In genomic region chr17:59220328-59221158, GRCh38 we compare ENCODE assay signal across 8 cellular contexts. TPM values are rescaled to one million over a fixed set of nuclear protein-coding genes. Genes with fewer than 3 reads are reported as not detected.
DNase-seq lines count a peak whose midpoint lies in the region; ATAC-seq and TF ChIP-seq lines count a peak whose summit lies in the region.

Gene GDPD1, plus strand, starts transcription at chr17:59220511. Its CDS starts 99 bp downstream, at chr17:59220610.

- peak; percentile 94 for ATAC-seq in GM21529 (IDR thresholded peaks at IDR 0.05; ENCODE audit: unreplicated experiment)
- ATAC-seq in IMR-90 (ENCODE audit: low read depth), result peak; percentile 98

- peak within 1 kb of the TSS; percentile 88 for H3K23ac ChIP-seq in IMR-90 (ENCODE audit: low read depth, low read length)

- WGBS in IMR-90 (ENCODE audit: extremely low coverage in 2 of 2, insufficient read length in 1 of 2), 2 experiments, result 1% methylated on average over 24 of the region's 60 CpGs; no CpG with 5 or more reads in 1 of the 2 experiments

- dilution Hi-C loops in IMR-90 (cut with HindIII; ENCODE audit: low sequenced_read_pairs, unreplicated experiment), result no loop called here

- H3K14ac ChIP-seq in IMR-90 (replicated peaks; ENCODE audit: low read depth, low read length), result peak within 1 kb of the TSS; percentile 86

- H3K4me1 ChIP-seq in IMR-90 (ENCODE audit: control insufficient read depth, insufficient read depth, low read length), result no peaks in the 10 kb centered on the region
- H3K4me1 ChIP-seq in OCI-LY3 (ENCODE audit: low read length), result peaks cover 3% of the 10 kb centered on the region; the same call in 1 of the 2 replicates

- H3K36me3 ChIP-seq in IMR-90 (ENCODE audit: control insufficient read depth, insufficient read depth, low read length) (no peaks in the 10 kb centered on the region), OCI-LY3 (replicated peaks; ENCODE audit: low read depth, low read length) (peaks cover 2% of the 10 kb centered on the region)

- peak within 1 kb of the TSS; percentile 90 for H3K4me2 ChIP-seq in IMR-90 (ENCODE audit: low read depth, low read length)
- H3K4me2 ChIP-seq in OCI-LY3 (ENCODE audit: low read length), result peak within 1 kb of the TSS; percentile 86

- CTCF ChIA-PET in IMR-90 (lab: Yijun Ruan, JAX), result interaction anchor here (0.6 to 0.8 kb wide), 3 partner anchors 10 to 52 kb away, joined by 3 to 5 read pairs (median 3); no protein-coding TSS in a partner anchor

- H3K27me3 ChIP-seq in IMR-90 (ENCODE audit: control insufficient read depth, insufficient read depth, low read length) (no peaks in the 10 kb centered on the region), OCI-LY3 (ENCODE audit: low read depth, low read length) (no peaks in the 10 kb centered on the region)

- H2BK120ac ChIP-seq in IMR-90 (ENCODE audit: low read depth, low read length), result 0 out of 2 replicates have a peak within 1 kb of the TSS, but pooled peaks have one; percentile 26

- peak within 1 kb of the TSS; percentile 69 for H2AK9ac ChIP-seq in IMR-90 (replicated peaks; ENCODE audit: low read depth, low read length, poor library complexity)

- H3K4me3 ChIP-seq in IMR-90 (ENCODE audit: insufficient read depth, low read depth, low read length) (peak within 1 kb of the TSS; percentile 69), OCI-LY3 (ENCODE audit: low read length) (peak within 1 kb of the TSS; percentile 92)

- H2BK5ac ChIP-seq in IMR-90 (ENCODE audit: low read depth, low read length, poor library complexity, severe bottlenecking), result no peak within 1 kb of the TSS

- no TSS peak for BruUV-seq in IMR-90 (replicated peaks; lab: Mats Ljungman, UMichigan)

- POLR2A ChIA-PET in IMR-90 (lab: Charles Lee; ENCODE audit: unreplicated experiment), result no interaction called here

- H3K79me1 ChIP-seq in IMR-90 (ENCODE audit: low read depth in 1 of 2, low read length in 2 of 2), result 0 out of 4 replicates have a peak, but pooled peaks cover 0 to 6% of the 10 kb centered on the region in 2 experiments

- no peaks in the 10 kb centered on the region for H4K20me1 ChIP-seq in IMR-90 (ENCODE audit: insufficient read depth, low read length)
- H4K20me1 ChIP-seq in OCI-LY3 (ENCODE audit: insufficient read depth, low read length), result no peaks in the 10 kb centered on the region

- no peak for TF ChIP-seq POLR2A in IMR-90 (IDR thresholded peaks at IDR 0.05; ENCODE audit: low read depth, low read length)
- peak; percentile 76 for TF ChIP-seq POLR2A in erythroblast (IDR thresholded peaks at IDR 0.05; ENCODE audit: low read length)

- H3K18ac ChIP-seq in IMR-90 (ENCODE audit: low read depth, low read length), result no peak within 1 kb of the TSS

- H2AFZ ChIP-seq in IMR-90 (replicated peaks; ENCODE audit: low read length, poor library complexity) (peak within 1 kb of the TSS; percentile 95), OCI-LY3 (ENCODE audit: low read depth, low read length) (peak within 1 kb of the TSS; percentile 95)

- peak within 1 kb of the TSS; percentile 31; the same call in 1 of the 2 replicates for H4K5ac ChIP-seq in IMR-90 (ENCODE audit: low read depth, low read length)

- H3K79me2 ChIP-seq in OCI-LY3 (ENCODE audit: low read length), result no peaks in the 10 kb centered on the region

- H3K9ac ChIP-seq in IMR-90 (ENCODE audit: low read depth, low read length) (peak within 1 kb of the TSS; percentile 60), OCI-LY3 (ENCODE audit: low read length) (peak within 1 kb of the TSS; percentile 88)

- peak; percentile 55 for TF ChIP-seq RAD21 in IMR-90 (IDR thresholded peaks at IDR 0.05; ENCODE audit: low read length)

- peak within 1 kb of the TSS; percentile 24; the same call in 1 of the 2 replicates for H4K91ac ChIP-seq in IMR-90 (ENCODE audit: insufficient read depth, low read depth, low read length)

- H2AK5ac ChIP-seq in IMR-90 (ENCODE audit: low read depth, low read length), result no peak within 1 kb of the TSS

- peak; percentile 96 for DNase-seq in DMS53 (lab: John Stamatoyannopoulos, UW)
- DNase-seq in IMR-90, result peak; percentile 87
- DNase-seq in activated T-cell treated with anti-CD3 and anti-CD28 coated beads for 4 hours, result peak; percentile 91
- peak; percentile 96 to 98 for DNase-seq in erythroblast (lab: John Stamatoyannopoulos, UW)
- peak; percentile 96 for DNase-seq in mucosa of gallbladder (ENCODE audit: low spot score)
- peak; percentile 95 for DNase-seq in stimulated activated CD8-positive, alpha-beta memory T cell treated with anti-CD3 and anti-CD28 coated beads, Interleukin-4, amount 100 ng/mL, for 24 hours (ENCODE audit: low read depth)

- H4K8ac ChIP-seq in IMR-90 (ENCODE audit: low read depth in 2 of 2, low read length in 2 of 2), result peak within 1 kb of the TSS; percentile 95 to 96

- peak within 1 kb of the TSS; percentile 39; the same call in 1 of the 3 replicates for H2BK15ac ChIP-seq in IMR-90 (ENCODE audit: low read depth, low read length)

- TF ChIP-seq CTCF in IMR-90 (conservative IDR thresholded peaks at IDR 0.05; ENCODE audit: low read depth, low read length) (peak; percentile 63), OCI-LY3 (IDR thresholded peaks at IDR 0.05; ENCODE audit: low read depth, low read length) (peak; percentile 70)

- in situ Hi-C loops in IMR-90 (cut with MboI; ENCODE audit: low sequenced_read_pairs), result no loop called here

- H3K9me1 ChIP-seq in IMR-90 (ENCODE audit: insufficient read depth, low read length), result no peaks in the 10 kb centered on the region

- peak within 1 kb of the TSS; percentile 47; the same call in 1 of the 2 replicates for H3K56ac ChIP-seq in IMR-90 (ENCODE audit: extremely low read depth, insufficient read depth, low read length)

- H3K27ac ChIP-seq in IMR-90 (ENCODE audit: insufficient read depth, low read length) (peak within 1 kb of the TSS; percentile 0; the same call in 1 of the 2 replicates), OCI-LY3 (ENCODE audit: low read length) (peak within 1 kb of the TSS; percentile 26; the same call in 1 of the 2 replicates)

- H3K4ac ChIP-seq in IMR-90 (ENCODE audit: low read depth, low read length), result peak within 1 kb of the TSS; percentile 61

- no peak within 1 kb of the TSS for H2BK20ac ChIP-seq in IMR-90 (ENCODE audit: low read depth, low read length)

- intact Hi-C loops in IMR-90 (cut with micrococcal nuclease), result loop anchor here (2.0 to 5.0 kb wide), 2 partner anchors 90 to 222 kb away; no protein-coding TSS in a partner anchor

- H3K9me3 ChIP-seq in IMR-90 (ENCODE audit: control insufficient read depth, insufficient read depth, low read length) (no peaks in the 10 kb centered on the region), OCI-LY3 (ENCODE audit: insufficient read depth, low read length) (no peaks in the 10 kb centered on the region)

TF ChIP-seq in IMR-90, 13 proteins besides CTCF, POLR2A, EP300 and RAD21:
- TF ChIP-seq SMC3 (IDR thresholded peaks at IDR 0.05; ENCODE audit: low read depth, low read length) (peak; percentile 13; the same call in 1 of the 2 replicates), CHD1 (IDR thresholded peaks at IDR 0.05; ENCODE audit: low read depth, low read length) (no peak), MXI1 (IDR thresholded peaks at IDR 0.05; ENCODE audit: borderline replicate concordance, low read depth, low read length) (no peak), RCOR1 (IDR thresholded peaks at IDR 0.05; ENCODE audit: insufficient replicate concordance, low read length) (no peak)

RNA-seq across cellular contexts. Expression of gene GDPD1, which starts in this region (rescaled TPM):
- total RNA-seq in IMR-90 (2012; rRNA removed) (0.72 and 1.1 TPM in 2 replicates), mucosa of gallbladder (6.8 TPM)
- 0.37 and 0.84 TPM in 2 replicates for polyA plus RNA-seq in IMR-90 (2012; rRNA removed)
- polyA plus RNA-seq in IMR-90 (2012; cell fraction: cytosol; rRNA removed), result 0.23 and 0.27 TPM in 2 replicates
- 0.23 and 1.0 TPM in 2 replicates for polyA plus RNA-seq in IMR-90 (2012; cell fraction: nucleus; rRNA removed; ENCODE audit: low replicate concordance)

Comparison
In these comparisons a context has a peak if more than half of its experiments do, and no peak if none do; other contexts are left out.
1. Peak in every context shown above with its lines: DNase-seq, ATAC-seq, H3K4me3 ChIP-seq and H3K27ac ChIP-seq.